In the genomic region with DNA sequence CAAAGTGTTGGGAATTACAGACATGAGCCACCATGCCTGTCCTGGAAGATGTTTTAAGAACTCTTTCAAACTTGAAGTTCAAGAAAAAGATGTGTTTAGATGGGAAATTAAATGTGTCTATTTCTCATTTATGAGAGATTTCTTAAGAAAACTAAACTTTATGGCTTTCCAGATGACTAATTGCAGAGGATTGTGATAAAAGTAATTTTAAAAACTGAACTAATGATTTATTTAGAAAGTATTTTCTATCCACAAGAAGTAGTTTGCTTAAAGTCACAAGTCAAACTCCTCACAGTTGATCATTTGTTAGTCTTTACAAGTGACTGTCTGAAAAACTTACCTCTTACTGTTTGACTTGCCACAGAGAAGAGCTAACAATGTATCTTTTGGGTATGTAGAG, we compare ENCODE assay signal across 22 cellular contexts.
"Had no signal": no experiment of that assay in that cellular context is flagged by ENCODE, and none has a peak within 500 bp of the region (broad histone marks: within the 10 kb centered on the region; RNA-seq: fewer than 3 reads in every experiment).

No MANE protein-coding gene starts in this region.

- H3K36me3 ChIP-seq: adrenal gland, ascending aorta, brain microvascular endothelial cell, gastrocnemius medialis, left ventricle myocardium inferior, pancreas, prostate gland, sigmoid colon, transverse colon had no signal

- H3K9me3 ChIP-seq: adrenal gland, ascending aorta, gastrocnemius medialis, left ventricle myocardium inferior, pancreas, prostate gland, sigmoid colon, testis, transverse colon had no signal

- H3K27me3 ChIP-seq: adrenal gland, ascending aorta, brain microvascular endothelial cell, gastrocnemius medialis, pancreas, sigmoid colon, testis, transverse colon had no signal

- DNase-seq: activated CD4-positive, alpha-beta T cell treated with anti-CD3 and anti-CD28 coated beads for 36 hours; activated CD4-positive, alpha-beta T cell treated with anti-CD3 and anti-CD28 coated beads, Interleukin-2, amount 50 U/mL, for 48 hours; activated CD4-positive, CD25-positive, alpha-beta regulatory T cell; activated CD8-positive, alpha-beta memory T cell treated with anti-CD3 and anti-CD28 coated beads for 24 hours; activated effector memory CD4-positive, alpha-beta T cell treated with Interleukin-2 at 50 U/mL for 16 hours; activated naive CD4-positive, alpha-beta T cell treated with Interleukin-2 at 50 U/mL for 16 hours; adrenal gland; brain microvascular endothelial cell; gastrocnemius medialis; glutamatergic neuron; islet precursor cell; left ventricle myocardium inferior; pancreas; sigmoid colon; stimulated activated CD4-positive, alpha-beta T cell treated with anti-CD3 and anti-CD28 coated beads, Interleukin-15, amount 100 ng/mL, for 24 hours; stimulated activated CD4-positive, alpha-beta T cell treated with anti-CD3 and anti-CD28 coated beads, Interleukin-2, amount 100 ng/mL, for 24 hours; stimulated activated naive CD4-positive, alpha-beta T cell; testis; transverse colon had no signal

- ATAC-seq: activated CD4-positive, alpha-beta T cell treated with anti-CD3 and anti-CD28 coated beads for 36 hours; gastrocnemius medialis; pancreas had no signal

- H3K27ac ChIP-seq: adrenal gland, ascending aorta, brain microvascular endothelial cell, gastrocnemius medialis, left ventricle myocardium inferior, pancreas, prostate gland, sigmoid colon, testis, transverse colon had no signal

- H3K4me3 ChIP-seq: adrenal gland, ascending aorta, gastrocnemius medialis, left ventricle myocardium inferior, lung, pancreas, prostate gland, sigmoid colon, transverse colon had no signal

- H3K4me1 ChIP-seq: adrenal gland, ascending aorta, gastrocnemius medialis, pancreas, prostate gland, sigmoid colon, testis, transverse colon had no signal
